8 cellular contexts compared by ENCODE assay signal in genomic region chr16:9134739-9135138, GRCh38. TPM values are rescaled to one million over a fixed set of nuclear protein-coding genes. Genes with fewer than 3 reads are reported as not detected.
DNase-seq lines count a peak whose midpoint lies in the region; ATAC-seq and TF ChIP-seq lines count a peak whose summit lies in the region.

No MANE protein-coding gene starts in this region.

- DNase-seq in Right ventricle myocardium inferior (ENCODE audit: missing footprints) (no peak), cardiac septum (ENCODE audit: low spot score) (no peak), NCI-H69 (lab: John Stamatoyannopoulos, UW) (peak; percentile 72), erythroblast (lab: John Stamatoyannopoulos, UW) (peak; percentile 39 to 54), neural crest cell (ENCODE audit: low read depth, low spot score) (peak; percentile 55), thoracic aorta (ENCODE audit: low spot score) (no peak)
- DNase-seq in activated CD8-positive, alpha-beta memory T cell treated with anti-CD3 and anti-CD28 coated beads for 24 hours: peak; percentile 80

- H3K9me3 ChIP-seq in thoracic aorta: no peaks in the 10 kb centered on the region

- peaks cover 7 to 10% of the 10 kb centered on the region in 2 donors for H3K4me1 ChIP-seq in thoracic aorta (ENCODE audit: control insufficient read depth in 1 of 2, low read depth in 2 of 2)

- H3K27me3 ChIP-seq in thoracic aorta (replicated peaks; ENCODE audit: insufficient read depth): no peaks in the 10 kb centered on the region

- no peak overlapping the region for H3K27ac ChIP-seq in thoracic aorta

- no peaks in the 10 kb centered on the region for H3K9me3 Mint-ChIP-seq in neural crest cell

- H3K4me1 Mint-ChIP-seq in neural crest cell: peaks cover 22% of the 10 kb centered on the region

- H3K4me3 Mint-ChIP-seq in neural crest cell: peak overlapping the region; percentile 34

- peaks cover 2% of the 10 kb centered on the region for H3K27me3 Mint-ChIP-seq in neural crest cell (ENCODE audit: low read depth)

- no peaks in the 10 kb centered on the region for H3K36me3 ChIP-seq in thoracic aorta

- no peak for TF ChIP-seq POLR2A in erythroblast (IDR thresholded peaks at IDR 0.05; ENCODE audit: low read length)

- H3K4me3 ChIP-seq in thoracic aorta: no peak overlapping the region

- no peaks in the 10 kb centered on the region for H3K36me3 Mint-ChIP-seq in neural crest cell (ENCODE audit: low read depth)

- peak overlapping the region; percentile 87 for H3K27ac Mint-ChIP-seq in neural crest cell (ENCODE audit: unreplicated experiment)

- peak; percentile 62 for ATAC-seq in Right ventricle myocardium inferior
- ATAC-seq in HG03108 (IDR thresholded peaks at IDR 0.05; ENCODE audit: unreplicated experiment): peak; percentile 50
- ATAC-seq in thoracic aorta (ENCODE audit: insufficient number of reproducible peaks, low FRiP score, low read depth): no peak

- peak; percentile 68 for TF ChIP-seq CTCF in neural crest cell (conservative IDR thresholded peaks at IDR 0.05)
- peak; percentile 20 for TF ChIP-seq CTCF in thoracic aorta (IDR thresholded peaks at IDR 0.05)

- intact Hi-C loops in Right ventricle myocardium inferior (cut with DNase I): loop anchor here (10.0 kb wide), 1 partner anchor 1050 kb away; the partner anchor contains the start of gene GRIN2A
- intact Hi-C loops in cardiac septum (cut with DNase I): no loop called here

RNA-seq across cellular contexts. Expression of gene HAPSTR1, which starts 43.3 kb away (rescaled TPM):
- 52.5 TPM for total RNA-seq in Right ventricle myocardium inferior
- total RNA-seq in cardiac septum: 59.6 TPM
- 80.1 and 81.1 TPM in 2 replicates for total RNA-seq in neural crest cell
- total RNA-seq in thoracic aorta: 10 to 100 TPM; 60.4 to 90.8 TPM

Comparison
In these comparisons a context has a peak if more than half of its experiments do, and no peak if none do; other contexts are left out.
1. DNase-seq: peak in NCI-H69 (single experiment), activated CD8-positive, alpha-beta memory T cell treated with anti-CD3 and anti-CD28 coated beads for 24 hours (single experiment), erythroblast (2 of 2) and neural crest cell (single experiment); none in Right ventricle myocardium inferior (single experiment), cardiac septum (single experiment) and thoracic aorta (single experiment).